ENCODE assay signal across 17 cellular contexts in the genomic region with DNA sequence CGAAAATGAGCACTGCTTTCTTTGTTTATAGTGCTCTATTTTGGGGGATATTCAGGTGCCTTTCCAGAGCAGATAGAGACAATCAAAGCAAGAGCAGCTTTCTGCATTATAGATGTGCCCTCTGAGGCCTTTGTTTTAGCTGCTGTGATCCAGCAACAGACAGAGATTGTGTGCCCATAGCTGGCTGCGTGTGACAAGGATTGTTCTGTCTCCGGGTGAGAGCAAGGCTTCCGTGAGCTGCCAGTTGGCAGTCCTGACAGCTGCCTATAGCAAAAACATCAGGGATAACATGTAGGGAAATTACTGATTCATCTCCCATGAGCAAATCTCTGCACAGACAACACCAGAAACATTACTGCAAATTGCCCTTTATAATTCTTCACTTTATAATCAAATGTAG.
A peak's percentile ranks its signal among the peaks of the same experiment; 100 is the strongest.
DNase-seq lines count a peak whose midpoint lies in the region; ATAC-seq, FAIRE-seq and TF ChIP-seq lines count a peak whose summit lies in the region.
"Had no signal": no experiment of that assay in that cellular context is flagged by ENCODE, and none has a peak within 500 bp of the region (broad histone marks: within the 10 kb centered on the region; RNA-seq: fewer than 3 reads in every experiment).

No MANE protein-coding gene starts in this region.

- peaks cover 2% of the 10 kb centered on the region for H3K9me3 Mint-ChIP-seq in astrocyte (ENCODE audit: unreplicated experiment)
- H3K9me3 Mint-ChIP-seq: CD4-positive, alpha-beta memory T cell had no signal

- H3K4me1 Mint-ChIP-seq in astrocyte (ENCODE audit: low read depth, unreplicated experiment), result no peaks in the 10 kb centered on the region

- H3K4me3 ChIP-seq in GM23248 (no peak overlapping the region), astrocyte (ENCODE audit: insufficient read depth, low read depth, low read length) (no peak overlapping the region)
- H3K4me3 ChIP-seq: Peyer's patch had no signal

- H3K36me3 ChIP-seq in GM23248 (ENCODE audit: low read depth) (no peaks in the 10 kb centered on the region), astrocyte (ENCODE audit: insufficient read depth, low read length) (no peaks in the 10 kb centered on the region)
- H3K36me3 ChIP-seq: Peyer's patch had no signal

- H3K4me2 ChIP-seq in GM23248 (ENCODE audit: unreplicated experiment) (no peak overlapping the region), astrocyte (ENCODE audit: low read length) (no peak overlapping the region)

- 90 to 91% methylated on average over 4 of the region's 4 CpGs for WGBS in GM23248 (ENCODE audit: low coverage in 1 of 2, low lambda C conversion rate in 2 of 2, missing lambda C conversion rate in 2 of 2), 2 experiments

- no peak for DNase-seq in GM23248
- no peak for DNase-seq in astrocyte (ENCODE audit: low read depth)
- peak; percentile 33 to 50 for DNase-seq in hippocampal formation (lab: John Stamatoyannopoulos, UW)
- peak; percentile 48 for DNase-seq in occipital lobe (lab: John Stamatoyannopoulos, UW)
- DNase-seq in NCI-H446 treated with DMSO at 0.1 percent for 48 hours (lab: John Stamatoyannopoulos, UW), result no peak
- DNase-seq in iPS-NIHi7 (ENCODE audit: extremely low spot score), result no peak
- DNase-seq: AML-193; CD4-positive, alpha-beta memory T cell; H7; MM.1S; NCI-H1105 treated with DMSO at 0.1 percent for 48 hours; NCI-H2029; Peyer's patch; SHP77 treated with DMSO at 0.1 percent for 48 hours had no signal

- no peak overlapping the region for H3K27ac ChIP-seq in GM23248
- no peak overlapping the region for H3K27ac ChIP-seq in astrocyte (ENCODE audit: low read depth, low read length)
- H3K27ac ChIP-seq: Peyer's patch had no signal

- no peaks in the 10 kb centered on the region for H3F3A ChIP-seq in GM23248 (ENCODE audit: insufficient read depth)

- in situ Hi-C loops in GM23248 (cut with MboI), result no loop called here

- H3K27me3 ChIP-seq in GM23248 (replicated peaks; ENCODE audit: insufficient read depth) (no peaks in the 10 kb centered on the region), astrocyte (ENCODE audit: insufficient read depth, low read length) (no peaks in the 10 kb centered on the region)
- H3K27me3 ChIP-seq: Peyer's patch had no signal

- no peaks in the 10 kb centered on the region for H3K9me2 ChIP-seq in GM23248 (ENCODE audit: insufficient read depth)

- no peak overlapping the region for H3K27ac Mint-ChIP-seq in astrocyte (ENCODE audit: unreplicated experiment)
- H3K27ac Mint-ChIP-seq: CD4-positive, alpha-beta memory T cell had no signal

- H3K9me3 ChIP-seq in GM23248 (ENCODE audit: low read depth), result no peaks in the 10 kb centered on the region
- no peaks in the 10 kb centered on the region for H3K9me3 ChIP-seq in astrocyte (ENCODE audit: insufficient read depth, low read depth, low read length)
- H3K9me3 ChIP-seq: Peyer's patch had no signal

- no peaks in the 10 kb centered on the region for H3K36me3 Mint-ChIP-seq in astrocyte (ENCODE audit: low read depth, unreplicated experiment)
- H3K36me3 Mint-ChIP-seq: CD4-positive, alpha-beta memory T cell had no signal

- peaks cover 12% of the 10 kb centered on the region for H3K27me3 Mint-ChIP-seq in astrocyte (ENCODE audit: low read depth, unreplicated experiment)

- H3K79me2 ChIP-seq in GM23248 (ENCODE audit: insufficient read depth), result no peaks in the 10 kb centered on the region
- no peaks in the 10 kb centered on the region for H3K79me2 ChIP-seq in astrocyte (ENCODE audit: insufficient read depth, low read length)

- H3K4me3 Mint-ChIP-seq in astrocyte (ENCODE audit: unreplicated experiment), result no peak overlapping the region
- H3K4me3 Mint-ChIP-seq: CD4-positive, alpha-beta memory T cell had no signal

- no peak for TF ChIP-seq CTCF in astrocyte (IDR thresholded peaks at IDR 0.05; ENCODE audit: insufficient read depth, low read depth, low read length)

- H2AFZ ChIP-seq in GM23248, result 0 out of 2 replicates have a peak overlapping the region, but pooled peaks have one; percentile 11
- no peak overlapping the region for H2AFZ ChIP-seq in astrocyte (ENCODE audit: low read depth, low read length)

- H3K4me1 ChIP-seq in GM23248 (ENCODE audit: insufficient read depth), result no peaks in the 10 kb centered on the region
- H3K4me1 ChIP-seq in astrocyte (ENCODE audit: insufficient read depth, low read length), result no peaks in the 10 kb centered on the region
- H3K4me1 ChIP-seq: Peyer's patch had no signal

- H4K20me1 ChIP-seq in GM23248 (ENCODE audit: insufficient read depth), result no peaks in the 10 kb centered on the region
- H4K20me1 ChIP-seq in astrocyte (ENCODE audit: insufficient read depth, low read length), result no peaks in the 10 kb centered on the region

- ATAC-seq in HG02852 (IDR thresholded peaks at IDR 0.05; ENCODE audit: unreplicated experiment) (no peak), GM18861 (IDR thresholded peaks at IDR 0.05; ENCODE audit: unreplicated experiment) (no peak)

- H3K9ac ChIP-seq in GM23248 (no peak overlapping the region), astrocyte (ENCODE audit: low read length) (no peak overlapping the region)

- peak; percentile 89 for FAIRE-seq in astrocyte (lab: Jason Lieb, UNC)
- FAIRE-seq: D721Med had no signal

Comparison
In these comparisons a context has a peak if more than half of its experiments do, and no peak if none do; other contexts are left out.
1. DNase-seq: peak in hippocampal formation (2 of 2) and occipital lobe (single experiment); none in GM23248 (single experiment), astrocyte (single experiment), NCI-H446 treated with DMSO at 0.1 percent for 48 hours (single experiment) and iPS-NIHi7 (single experiment).